Comparison of ENCODE assay signal across 22 cellular contexts in the genomic region with DNA sequence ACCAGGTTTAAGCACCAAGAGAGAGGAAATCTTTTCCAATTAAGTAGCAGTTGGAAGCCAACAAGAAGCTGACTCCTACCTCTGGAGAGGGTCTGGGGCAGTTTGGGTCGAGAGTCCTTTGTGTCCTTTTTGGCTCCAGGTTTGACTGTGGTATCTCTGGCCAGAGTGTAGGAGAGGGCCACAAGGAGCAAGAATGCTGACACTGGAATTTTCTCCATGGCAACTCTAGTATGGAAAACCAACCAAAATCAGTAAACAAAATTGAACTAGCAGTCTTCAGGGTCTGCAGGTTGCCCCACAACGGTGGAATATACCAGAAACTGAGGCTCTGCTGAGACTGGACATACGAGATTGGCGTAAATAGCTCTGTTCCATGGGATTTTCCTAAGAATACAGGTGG. TPM values are rescaled to one million over a fixed set of nuclear protein-coding genes. Genes with fewer than 3 reads are reported as not detected.
"Had no signal": no experiment of that assay in that cellular context is flagged by ENCODE, and none has a peak within 500 bp of the region (broad histone marks: within the 10 kb centered on the region; RNA-seq: fewer than 3 reads in every experiment).

No MANE protein-coding gene starts in this region.

- H3K27ac Mint-ChIP-seq: naive thymus-derived CD4-positive, alpha-beta T cell; neural progenitor cell had no signal

- H3K9me3 Mint-ChIP-seq: central memory CD8-positive, alpha-beta T cell; neural progenitor cell had no signal

- H3K27ac ChIP-seq: coronary artery, gastrocnemius medialis, lower lobe of right lung, neural progenitor cell, prostate gland, right atrium auricular region, skin epidermis had no signal

- H3K36me3 ChIP-seq: gastrocnemius medialis, lower lobe of right lung, neural progenitor cell, prostate gland, right atrium auricular region had no signal

- ATAC-seq: gastrocnemius medialis had no signal

- H3K27me3 ChIP-seq: gastrocnemius medialis, neural progenitor cell, right atrium auricular region, upper lobe of left lung had no signal

- H3K4me3 Mint-ChIP-seq: central memory CD8-positive, alpha-beta T cell; naive thymus-derived CD4-positive, alpha-beta T cell; neural progenitor cell had no signal

- H3K36me3 Mint-ChIP-seq: naive thymus-derived CD4-positive, alpha-beta T cell; neural progenitor cell had no signal

- H3K4me1 Mint-ChIP-seq: central memory CD8-positive, alpha-beta T cell; naive thymus-derived CD4-positive, alpha-beta T cell had no signal

- H3K4me3 ChIP-seq: coronary artery, gastrocnemius medialis, lower lobe of right lung, neural progenitor cell, prostate gland, right atrium auricular region, skin epidermis, upper lobe of left lung had no signal

- DNase-seq: activated CD4-positive, alpha-beta T cell treated with anti-CD3 and anti-CD28 coated beads, Interleukin-2, amount 50 U/mL, for 1 hour; activated CD8-positive, alpha-beta memory T cell treated with anti-CD3 and anti-CD28 coated beads, Interleukin-2, amount 50 U/mL, for 4 hours; activated effector memory CD4-positive, alpha-beta T cell treated with Interleukin-2 at 50 U/mL for 16 hours; activated naive CD4-positive, alpha-beta T cell treated with anti-CD3 and anti-CD28 coated beads, Interleukin-2, amount 50 U/mL, for 16 hours; activated T-cell treated with anti-CD3 and anti-CD28 coated beads, Interleukin-2, amount 50 U/mL, for 48 hours; aorta; effector CD4-positive, alpha-beta T cell; gastrocnemius medialis; left cardiac atrium; lower lobe of right lung; naive thymus-derived CD4-positive, alpha-beta T cell; stimulated activated naive CD8-positive, alpha-beta T cell treated with anti-CD3 and anti-CD28 coated beads, Interleukin-15, Interleukin-2, amounts not matched to agents 100 U/mL and 50 U/mL, for 24 hours; T1000; upper lobe of left lung had no signal

- H3K4me1 ChIP-seq: gastrocnemius medialis, lower lobe of right lung, neural progenitor cell, prostate gland, right atrium auricular region, upper lobe of left lung had no signal

- H3K9me3 ChIP-seq: gastrocnemius medialis, lower lobe of right lung, prostate gland, right atrium auricular region, upper lobe of left lung had no signal

- H3K9ac ChIP-seq: neural progenitor cell had no signal

- H3K4me2 ChIP-seq: neural progenitor cell had no signal

- H3K27me3 Mint-ChIP-seq: central memory CD8-positive, alpha-beta T cell had no signal

- H2AFZ ChIP-seq: neural progenitor cell had no signal

RNA-seq across cellular contexts. Expression of gene AGR2, which starts 3.2 kb away (rescaled TPM):
- total RNA-seq: aorta; left cardiac atrium; naive thymus-derived CD4-positive, alpha-beta T cell; osteoblast; right atrium auricular region; T-helper 1 cell treated with Interleukin-12 subunit alpha and Interleukin-12 subunit beta and Interleukin-4 antibody, amounts not matched to agents 30 ng/mL and 1 ng/mL, for 36 hours had no signal
